32 cellular contexts compared by ENCODE assay signal in genomic region chr7:156819733-156820295, GRCh38.
"Had no signal": no experiment of that assay in that cellular context is flagged by ENCODE, and none has a peak within 500 bp of the region (broad histone marks: within the 10 kb centered on the region; RNA-seq: fewer than 3 reads in every experiment).

No MANE protein-coding gene starts in this region.

- H2AFZ ChIP-seq: hepatocyte had no signal

- H3K27me3 Mint-ChIP-seq: activated CD4-positive, alpha-beta memory T cell treated with anti-CD3 and anti-CD28 coated beads, Interleukin-2, amount 10 ng/mL, durations not matched to agents 7 days and 5 days; activated CD4-positive, alpha-beta T cell treated with anti-CD3 and anti-CD28 coated beads, Interleukin-2, amount 10 ng/mL, durations not matched to agents 24 days and 14 days; activated T-cell treated with anti-CD3 and anti-CD28 coated beads, Interleukin-2, amount 50 U/mL, for 24 hours; activated T-helper 17 cell treated with anti-CD3 and anti-CD28 coated beads, Interleukin-2, amount 50 U/mL, for 72 hours; central memory CD8-positive, alpha-beta T cell; dendritic cell treated with granulocyte-macrophage colony-stimulating factor and Interleukin-4, amounts not matched to agents 40 ng/mL and 50 ng/mL, for 4 days; stimulated activated naive CD8-positive, alpha-beta T cell treated with anti-CD3 and anti-CD28 coated beads, Interleukin-15, amount 100 ng/mL, for 72 hours had no signal

- H3K4me3 ChIP-seq: gastroesophageal sphincter, hepatocyte, skin epidermis, upper lobe of left lung, vagina had no signal

- H3K27me3 ChIP-seq: brain microvascular endothelial cell, gastroesophageal sphincter, hepatocyte, neutrophil, upper lobe of left lung, vagina had no signal

- H3K79me2 ChIP-seq: hepatocyte had no signal

- H3K9me3 Mint-ChIP-seq: activated CD4-positive, alpha-beta memory T cell treated with anti-CD3 and anti-CD28 coated beads, Interleukin-2, amount 10 ng/mL, durations not matched to agents 7 days and 5 days; activated CD4-positive, alpha-beta T cell treated with anti-CD3 and anti-CD28 coated beads, Interleukin-2, amount 10 ng/mL, durations not matched to agents 24 days and 14 days; activated T-cell treated with anti-CD3 and anti-CD28 coated beads, Interleukin-2, amount 50 U/mL, for 24 hours; activated T-helper 17 cell treated with anti-CD3 and anti-CD28 coated beads, Interleukin-2, amount 50 U/mL, for 72 hours; central memory CD8-positive, alpha-beta T cell; dendritic cell treated with granulocyte-macrophage colony-stimulating factor and Interleukin-4, amounts not matched to agents 40 ng/mL and 50 ng/mL, for 4 days; nephron; stimulated activated effector memory CD8-positive, alpha-beta T cell treated with anti-CD3 and anti-CD28 coated beads, Interleukin-12 subunit alpha, Interleukin-12 subunit beta, amount 100 ng/mL, for 72 hours; stimulated activated naive CD8-positive, alpha-beta T cell treated with anti-CD3 and anti-CD28 coated beads, Interleukin-15, amount 100 ng/mL, for 72 hours; T-helper 1 cell treated with Interleukin-12 subunit alpha and Interleukin-12 subunit beta and Interleukin-4 antibody, amounts not matched to agents 30 μg/mL and 1 μg/mL, for 36 hours had no signal

- H3K4me1 ChIP-seq: gastroesophageal sphincter, upper lobe of left lung, vagina had no signal

- H3K36me3 ChIP-seq: brain microvascular endothelial cell, WERI-Rb-1 had no signal

- H3K27ac Mint-ChIP-seq: activated CD4-positive, alpha-beta memory T cell treated with anti-CD3 and anti-CD28 coated beads, Interleukin-2, amount 10 ng/mL, durations not matched to agents 7 days and 5 days; activated CD4-positive, alpha-beta T cell treated with anti-CD3 and anti-CD28 coated beads, Interleukin-2, amount 10 ng/mL, durations not matched to agents 24 days and 14 days; activated T-cell treated with anti-CD3 and anti-CD28 coated beads, Interleukin-2, amount 50 U/mL, for 24 hours; activated T-helper 17 cell treated with anti-CD3 and anti-CD28 coated beads, Interleukin-2, amount 50 U/mL, for 72 hours; dendritic cell treated with granulocyte-macrophage colony-stimulating factor and Interleukin-4, amounts not matched to agents 40 ng/mL and 50 ng/mL, for 4 days; nephron; stimulated activated effector memory CD8-positive, alpha-beta T cell treated with anti-CD3 and anti-CD28 coated beads, Interleukin-12 subunit alpha, Interleukin-12 subunit beta, amount 100 ng/mL, for 72 hours; stimulated activated naive CD8-positive, alpha-beta T cell treated with anti-CD3 and anti-CD28 coated beads, Interleukin-15, amount 100 ng/mL, for 72 hours; T-helper 1 cell treated with Interleukin-12 subunit alpha and Interleukin-12 subunit beta and Interleukin-4 antibody, amounts not matched to agents 30 μg/mL and 1 μg/mL, for 36 hours had no signal

- ATAC-seq: activated T-helper 17 cell treated with anti-CD3 and anti-CD28 coated beads, Interleukin-2, amount 50 U/mL, for 72 hours; gastroesophageal sphincter; left cardiac atrium; left ventricle myocardium superior; sciatic nerve; stimulated activated effector memory CD8-positive, alpha-beta T cell treated with anti-CD3 and anti-CD28 coated beads, Interleukin-12 subunit alpha, Interleukin-12 subunit beta, amount 100 ng/mL, for 72 hours; stimulated activated naive CD8-positive, alpha-beta T cell treated with anti-CD3 and anti-CD28 coated beads, Interleukin-15, amount 100 ng/mL, for 72 hours had no signal

- FAIRE-seq: astrocyte had no signal

- DNase-seq: activated CD4-positive, alpha-beta memory T cell treated with anti-CD3 and anti-CD28 coated beads, Interleukin-2, amount 10 ng/mL, durations not matched to agents 7 days and 5 days; activated CD4-positive, alpha-beta T cell treated with anti-CD3 and anti-CD28 coated beads, Interleukin-2, amount 10 ng/mL, durations not matched to agents 24 days and 14 days; activated CD4-positive, CD25-positive, alpha-beta regulatory T cell treated with anti-CD3 and anti-CD28 coated beads, Interleukin-2, amount 50 U/mL, for 72 hours; activated CD8-positive, alpha-beta memory T cell treated with anti-CD3 and anti-CD28 coated beads, Interleukin-2, amount 50 U/mL, for 48 hours; activated gamma-delta T cell treated with Interleukin-2 at 50 U/mL for 16 hours; activated naive CD4-positive, alpha-beta T cell treated with anti-CD3 and anti-CD28 coated beads, Interleukin-2, amount 50 U/mL, for 16 hours; activated T-cell treated with anti-CD3 and anti-CD28 coated beads, Interleukin-2, amount 50 U/mL, for 24 hours; amniotic stem cell; brain microvascular endothelial cell; left cardiac atrium; left ventricle myocardium superior; stimulated activated CD4-positive, alpha-beta T cell treated with anti-CD3 and anti-CD28 coated beads, Interleukin-12 subunit alpha, Interleukin-12 subunit beta, amount 100 ng/mL, for 4 hours; stimulated activated CD4-positive, alpha-beta T cell treated with anti-CD3 and anti-CD28 coated beads, Interleukin-4, amount 100 ng/mL, for 1 hour; stimulated activated naive CD8-positive, alpha-beta T cell treated with anti-CD3 and anti-CD28 coated beads, Interleukin-15, amount 100 ng/mL, for 72 hours; substantia nigra; T-helper 9 cell; WERI-Rb-1 had no signal

- H3K9me3 ChIP-seq: gastroesophageal sphincter, neutrophil, upper lobe of left lung, vagina had no signal

- H3K4me2 ChIP-seq: hepatocyte had no signal

- H3K4me1 Mint-ChIP-seq: activated CD4-positive, alpha-beta memory T cell treated with anti-CD3 and anti-CD28 coated beads, Interleukin-2, amount 10 ng/mL, durations not matched to agents 7 days and 5 days; activated T-helper 17 cell treated with anti-CD3 and anti-CD28 coated beads, Interleukin-2, amount 50 U/mL, for 72 hours; central memory CD8-positive, alpha-beta T cell; nephron; stimulated activated effector memory CD8-positive, alpha-beta T cell treated with anti-CD3 and anti-CD28 coated beads, Interleukin-12 subunit alpha, Interleukin-12 subunit beta, amount 100 ng/mL, for 72 hours; stimulated activated naive CD8-positive, alpha-beta T cell treated with anti-CD3 and anti-CD28 coated beads, Interleukin-15, amount 100 ng/mL, for 72 hours had no signal

- H3K27ac ChIP-seq: brain microvascular endothelial cell, epithelial cell of prostate, gastroesophageal sphincter, hepatocyte, neutrophil, skin epidermis, upper lobe of left lung, vagina, WERI-Rb-1 had no signal

- H3K4me3 Mint-ChIP-seq: activated CD4-positive, alpha-beta memory T cell treated with anti-CD3 and anti-CD28 coated beads, Interleukin-2, amount 10 ng/mL, durations not matched to agents 7 days and 5 days; activated CD4-positive, alpha-beta T cell treated with anti-CD3 and anti-CD28 coated beads, Interleukin-2, amount 10 ng/mL, durations not matched to agents 24 days and 14 days; activated T-cell treated with anti-CD3 and anti-CD28 coated beads, Interleukin-2, amount 50 U/mL, for 24 hours; activated T-helper 17 cell treated with anti-CD3 and anti-CD28 coated beads, Interleukin-2, amount 50 U/mL, for 72 hours; central memory CD8-positive, alpha-beta T cell; dendritic cell treated with granulocyte-macrophage colony-stimulating factor and Interleukin-4, amounts not matched to agents 40 ng/mL and 50 ng/mL, for 4 days; nephron; stimulated activated effector memory CD8-positive, alpha-beta T cell treated with anti-CD3 and anti-CD28 coated beads, Interleukin-12 subunit alpha, Interleukin-12 subunit beta, amount 100 ng/mL, for 72 hours; stimulated activated naive CD8-positive, alpha-beta T cell treated with anti-CD3 and anti-CD28 coated beads, Interleukin-15, amount 100 ng/mL, for 72 hours; T-helper 1 cell treated with Interleukin-12 subunit alpha and Interleukin-12 subunit beta and Interleukin-4 antibody, amounts not matched to agents 30 μg/mL and 1 μg/mL, for 36 hours had no signal
